Comparison of ENCODE assay signal across 14 cellular contexts in genomic region chr4:6955261-6955911, GRCh38. TPM values are rescaled to one million over a fixed set of nuclear protein-coding genes. Genes with fewer than 3 reads are reported as not detected.
DNase-seq lines count a peak whose midpoint lies in the region; ATAC-seq and TF ChIP-seq lines count a peak whose summit lies in the region.
"Had no signal": no experiment of that assay in that cellular context is flagged by ENCODE, and none has a peak within 500 bp of the region (broad histone marks: within the 10 kb centered on the region; RNA-seq: fewer than 3 reads in every experiment).

No MANE protein-coding gene starts in this region.

- H3K27me3 ChIP-seq in CD4-positive, alpha-beta memory T cell (ENCODE audit: insufficient read depth, low read length) = no peaks in the 10 kb centered on the region

- CTCF ChIA-PET in CD4-positive, alpha-beta memory T cell (lab: Charles Lee; ENCODE audit: partially characterized antibody) = interaction anchor here (1.3 to 1.6 kb wide), 2 partner anchors 12 to 19 kb away, joined by 3 to 5 read pairs; no protein-coding TSS in a partner anchor

- intact Hi-C loops in CD4-positive, alpha-beta memory T cell (cut with micrococcal nuclease) = no loop called here
- intact Hi-C loops in left ventricle myocardium superior (cut with micrococcal nuclease) = no loop called here

- H3K36me3 Mint-ChIP-seq in CD4-positive, alpha-beta memory T cell = no peaks in the 10 kb centered on the region
- H3K36me3 Mint-ChIP-seq in IgD-negative memory B cell = no peaks in the 10 kb centered on the region
- peaks cover under 1% of the 10 kb centered on the region for H3K36me3 Mint-ChIP-seq in nephron progenitor cell (ENCODE audit: low read depth)

- H3K4me3 ChIP-seq in CD4-positive, alpha-beta memory T cell (ENCODE audit: low read length in 2 of 2) = no peak overlapping the region

- H3K9me3 Mint-ChIP-seq in CD4-positive, alpha-beta memory T cell = no peaks in the 10 kb centered on the region
- H3K9me3 Mint-ChIP-seq in IgD-negative memory B cell (no peaks in the 10 kb centered on the region), nephron progenitor cell (peaks cover under 1% of the 10 kb centered on the region)

- ATAC-seq in esophagus mucosa (peak; percentile 75), GM19467 (IDR thresholded peaks at IDR 0.05; ENCODE audit: unreplicated experiment) (no peak), HG03097 (IDR thresholded peaks at IDR 0.05; ENCODE audit: low FRiP score, unreplicated experiment) (no peak), left ventricle myocardium superior (no peak), GM18517 (IDR thresholded peaks at IDR 0.05; ENCODE audit: unreplicated experiment) (no peak)

- H3K27me3 Mint-ChIP-seq in CD4-positive, alpha-beta memory T cell = no peaks in the 10 kb centered on the region
- H3K27me3 Mint-ChIP-seq in IgD-negative memory B cell (no peaks in the 10 kb centered on the region), nephron progenitor cell (ENCODE audit: low read depth, poor library complexity) (peaks cover 14% of the 10 kb centered on the region)
- H3K27me3 Mint-ChIP-seq: B cell had no signal

- no peak overlapping the region for H3K27ac ChIP-seq in CD4-positive, alpha-beta memory T cell (ENCODE audit: low read depth, low read length)

- H3K4me1 Mint-ChIP-seq in CD4-positive, alpha-beta memory T cell = peaks cover 29 to 75% (median 40%) of the 10 kb centered on the region in 4 donors
- H3K4me1 Mint-ChIP-seq in IgD-negative memory B cell = peaks cover 5 to 10% (median 9%) of the 10 kb centered on the region in 3 donors
- H3K4me1 Mint-ChIP-seq in nephron progenitor cell = peaks cover 60% of the 10 kb centered on the region

- H3K4me1 ChIP-seq in CD4-positive, alpha-beta memory T cell (ENCODE audit: insufficient read depth, low read length) = peaks cover 32% of the 10 kb centered on the region

- no peaks in the 10 kb centered on the region for H3K36me3 ChIP-seq in CD4-positive, alpha-beta memory T cell (ENCODE audit: insufficient read depth, low read length)

- TF ChIP-seq CTCF in nephron progenitor cell (IDR thresholded peaks at IDR 0.05) = no peak

- H3K27ac Mint-ChIP-seq in CD4-positive, alpha-beta memory T cell = peak overlapping the region in 4 of 7 donors; percentile 45 to 86 (median 70)
- H3K27ac Mint-ChIP-seq in IgD-negative memory B cell = peak overlapping the region in 2 of 3 donors; percentile 31 to 39
- H3K27ac Mint-ChIP-seq in nephron progenitor cell = peak overlapping the region; percentile 20
- H3K27ac Mint-ChIP-seq: B cell had no signal

- DNase-seq in CD4-positive, alpha-beta memory T cell = no peak
- DNase-seq in nephron progenitor cell = no peak
- DNase-seq in left ventricle myocardium superior = no peak
- DNase-seq: activated CD4-positive, alpha-beta T cell treated with anti-CD3 and anti-CD28 coated beads, Interleukin-2, amount 50 U/mL, for 48 hours; EL; SIG-M5; substantia nigra; T1000 had no signal

- H3K9me3 ChIP-seq in CD4-positive, alpha-beta memory T cell (ENCODE audit: control insufficient read depth in 1 of 2, low read length in 2 of 2) = no peaks in the 10 kb centered on the region

- no peak overlapping the region for H3K4me3 Mint-ChIP-seq in CD4-positive, alpha-beta memory T cell
- H3K4me3 Mint-ChIP-seq in IgD-negative memory B cell (no peak overlapping the region), nephron progenitor cell (no peak overlapping the region)
- H3K4me3 Mint-ChIP-seq: B cell had no signal

- POLR2A ChIA-PET in CD4-positive, alpha-beta memory T cell (lab: Charles Lee; ENCODE audit: partially characterized antibody) = no interaction called here

RNA-seq across cellular contexts. Expression of gene TBC1D14, which starts 45.8 kb away (rescaled TPM):
- 10 to 100 TPM; 73.7 to 80.7 TPM for total RNA-seq in CD4-positive, alpha-beta memory T cell
- 10 to 100 TPM; 40.7 to 52.2 TPM for polyA plus RNA-seq in CD4-positive, alpha-beta memory T cell
- polyA plus RNA-seq in IgD-negative memory B cell = 28.2 TPM
- total RNA-seq in esophagus mucosa = 48.1 TPM
- total RNA-seq in left ventricle myocardium superior = 40.4 TPM
